Comparison of ENCODE assay signal across 8 cellular contexts in the genomic region with DNA sequence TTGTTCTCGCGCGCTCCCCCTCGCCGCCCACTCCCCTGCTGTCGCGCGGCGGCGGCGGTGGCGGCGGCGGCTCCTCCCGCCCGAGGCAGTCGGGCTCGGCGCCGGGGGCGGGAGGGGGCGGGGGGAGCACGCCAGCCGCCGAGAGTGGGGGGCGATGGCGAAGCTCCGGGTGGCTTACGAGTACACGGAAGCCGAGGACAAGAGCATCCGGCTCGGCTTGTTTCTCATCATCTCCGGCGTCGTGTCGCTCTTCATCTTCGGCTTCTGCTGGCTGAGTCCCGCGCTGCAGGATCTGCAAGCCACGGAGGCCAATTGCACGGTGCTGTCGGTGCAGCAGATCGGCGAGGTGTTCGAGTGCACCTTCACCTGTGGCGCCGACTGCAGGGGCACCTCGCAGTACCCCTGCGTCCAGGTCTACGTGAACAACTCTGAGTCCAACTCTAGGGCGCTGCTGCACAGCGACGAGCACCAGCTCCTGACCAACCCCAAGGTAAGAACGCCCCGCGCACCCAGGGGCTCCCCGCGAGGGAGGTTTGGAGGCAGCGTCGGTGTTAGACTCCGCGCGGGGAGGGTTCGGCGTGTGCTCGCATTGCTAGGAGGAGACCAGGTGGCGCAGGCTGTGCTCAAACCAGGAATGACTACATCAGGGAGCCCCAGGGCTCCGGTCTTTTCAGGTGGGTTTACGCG. TPM values are rescaled to one million over a fixed set of nuclear protein-coding genes. Genes with fewer than 3 reads are reported as not detected.
A peak's percentile ranks its signal among the peaks of the same experiment; 100 is the strongest.
DNase-seq lines count a peak whose midpoint lies in the region; ATAC-seq and TF ChIP-seq lines count a peak whose summit lies in the region.

No MANE protein-coding gene starts in this region.

- H3K36me3 Mint-ChIP-seq in activated T-helper 17 cell treated with anti-CD3 and anti-CD28 coated beads, Interleukin-2, amount 50 U/mL, for 72 hours (ENCODE audit: low read depth): no peaks in the 10 kb centered on the region

- TF ChIP-seq CTCF in fibroblast of pulmonary artery (IDR thresholded peaks at IDR 0.05; ENCODE audit: low read length, missing control alignments) (no peak), neutrophil (IDR thresholded peaks at IDR 0.05) (no peak), tibial artery (IDR thresholded peaks at IDR 0.05) (no peak)

- peak overlapping the region; percentile 96 for H3K4me3 Mint-ChIP-seq in activated T-helper 17 cell treated with anti-CD3 and anti-CD28 coated beads, Interleukin-2, amount 50 U/mL, for 72 hours

- DNase-seq in CD1c-positive myeloid dendritic cell (ENCODE audit: extremely low spot score) (peak; percentile 45), RPMI7951 (ENCODE audit: low read depth) (peak; percentile 31), fibroblast of pulmonary artery (ENCODE audit: low read depth) (peak; percentile 48), tibial artery (peak; percentile 23 to 65)

- H3K27ac Mint-ChIP-seq in activated T-helper 17 cell treated with anti-CD3 and anti-CD28 coated beads, Interleukin-2, amount 50 U/mL, for 72 hours: peak overlapping the region; percentile 76

- H3K36me3 ChIP-seq in neutrophil: no peaks in the 10 kb centered on the region
- H3K36me3 ChIP-seq in tibial artery: no peaks in the 10 kb centered on the region

- H3K4me1 ChIP-seq in neutrophil (ENCODE audit: control insufficient read depth in 1 of 2, insufficient read depth in 1 of 2, low read depth in 1 of 2, low read length in 1 of 2) (peaks cover 14 to 17% of the 10 kb centered on the region in 2 experiments), tibial artery (peaks cover 0 to 24% (median 6%) of the 10 kb centered on the region in 4 donors)

- no peaks in the 10 kb centered on the region for H3K9me3 Mint-ChIP-seq in activated T-helper 17 cell treated with anti-CD3 and anti-CD28 coated beads, Interleukin-2, amount 50 U/mL, for 72 hours

- intact Hi-C loops in tibial artery (cut with DNase I; ENCODE audit: low total_unique reads): loop anchor here (10.0 kb wide), 1 partner anchor 462 kb away; no protein-coding TSS in a partner anchor

- no peak overlapping the region for H3K27ac ChIP-seq in neutrophil
- peak overlapping the region; percentile 68 to 77 for H3K27ac ChIP-seq in tibial artery

- no peaks in the 10 kb centered on the region for H3K4me1 Mint-ChIP-seq in activated T-helper 17 cell treated with anti-CD3 and anti-CD28 coated beads, Interleukin-2, amount 50 U/mL, for 72 hours

- peak overlapping the region; percentile 86 for H3K4me3 ChIP-seq in fibroblast of pulmonary artery (replicated peaks; ENCODE audit: low read depth, low read length)
- H3K4me3 ChIP-seq in neutrophil (ENCODE audit: low read depth in 1 of 2, low read length in 1 of 2): peak overlapping the region; percentile 60 to 73
- peak overlapping the region; percentile 83 to 92 for H3K4me3 ChIP-seq in tibial artery

- H3K27me3 ChIP-seq in neutrophil: peaks cover 84% of the 10 kb centered on the region
- H3K27me3 ChIP-seq in tibial artery: no peaks in the 10 kb centered on the region

- H3K27me3 Mint-ChIP-seq in activated T-helper 17 cell treated with anti-CD3 and anti-CD28 coated beads, Interleukin-2, amount 50 U/mL, for 72 hours: peaks cover 16% of the 10 kb centered on the region

- ATAC-seq in GM19395 (IDR thresholded peaks at IDR 0.05; ENCODE audit: unreplicated experiment): peak; percentile 55
- ATAC-seq in HG03469 (IDR thresholded peaks at IDR 0.05; ENCODE audit: unreplicated experiment): peak; percentile 23
- peak; percentile 54 for ATAC-seq in activated T-helper 17 cell treated with anti-CD3 and anti-CD28 coated beads, Interleukin-2, amount 50 U/mL, for 72 hours (replicated peaks)

- H3K9me3 ChIP-seq in neutrophil: no peaks in the 10 kb centered on the region
- no peaks in the 10 kb centered on the region for H3K9me3 ChIP-seq in tibial artery

RNA-seq across cellular contexts. Expression of a gene that starts 0.6 kb away (rescaled TPM):
- under 0.01 and 0.20 TPM in 2 replicates for total RNA-seq in RPMI7951 (2014; rRNA removed; shearing (Covaris generic))
- 1 to 10 TPM; 1.2 to 1.3 TPM for total RNA-seq in activated T-helper 17 cell treated with anti-CD3 and anti-CD28 coated beads, Interleukin-2, amount 50 U/mL, for 72 hours
